In the genomic region with DNA sequence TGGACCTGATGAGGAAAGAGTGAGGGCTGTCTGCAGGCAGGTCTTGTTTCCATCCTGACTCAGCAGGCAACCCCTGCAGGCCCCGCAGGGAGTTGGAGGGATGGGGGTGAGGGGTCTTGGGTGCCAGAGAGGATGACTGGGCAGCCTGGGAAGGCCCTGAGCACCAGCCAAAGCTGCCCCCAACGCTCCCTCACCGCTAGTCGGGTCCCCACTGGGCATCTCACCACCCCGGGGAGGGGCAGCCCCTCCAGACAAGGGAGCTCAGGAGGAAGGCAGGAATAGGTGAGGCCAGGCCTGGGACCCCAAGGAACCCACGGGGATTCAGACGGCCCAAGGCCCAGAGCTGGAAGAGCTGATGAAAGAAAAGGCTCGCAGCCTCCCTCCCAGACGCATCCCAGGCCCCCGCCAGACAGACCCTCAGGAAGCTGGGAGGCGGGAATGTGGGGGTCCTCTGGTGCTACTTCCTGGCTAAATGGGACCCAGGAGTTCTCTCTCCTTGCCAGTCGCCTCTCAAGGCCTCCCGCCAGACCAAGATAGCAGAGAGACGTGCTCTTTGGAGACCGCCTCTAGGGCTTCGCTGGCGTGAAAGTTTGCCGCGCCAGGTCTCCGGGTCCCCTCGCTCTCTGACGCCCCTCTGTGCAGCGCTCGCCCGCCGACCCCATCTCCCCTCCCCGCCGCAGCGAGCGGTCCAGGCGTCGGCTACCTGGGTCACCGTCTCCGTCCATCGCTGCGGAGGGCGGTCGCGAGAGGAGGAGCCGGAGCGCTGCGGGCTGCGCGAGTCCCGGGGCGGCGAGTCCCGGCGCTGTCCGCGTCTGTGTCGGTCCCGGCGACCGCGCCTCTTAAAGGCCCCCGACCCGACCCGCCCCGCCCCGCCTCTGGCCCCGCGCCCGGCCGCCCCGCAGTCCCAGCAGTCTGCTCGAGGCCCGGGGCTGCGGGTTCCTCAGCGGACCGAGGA, we compare ENCODE assay signal across 9 cellular contexts. TPM values are rescaled to one million over a fixed set of nuclear protein-coding genes. Genes with fewer than 3 reads are reported as not detected.
A peak's percentile ranks its signal among the peaks of the same experiment; 100 is the strongest.
DNase-seq lines count a peak whose midpoint lies in the region; ATAC-seq and TF ChIP-seq lines count a peak whose summit lies in the region.
"Had no signal": no experiment of that assay in that cellular context is flagged by ENCODE, and none has a peak within 500 bp of the region (broad histone marks: within the 10 kb centered on the region; RNA-seq: fewer than 3 reads in every experiment).

A gene with protein sequence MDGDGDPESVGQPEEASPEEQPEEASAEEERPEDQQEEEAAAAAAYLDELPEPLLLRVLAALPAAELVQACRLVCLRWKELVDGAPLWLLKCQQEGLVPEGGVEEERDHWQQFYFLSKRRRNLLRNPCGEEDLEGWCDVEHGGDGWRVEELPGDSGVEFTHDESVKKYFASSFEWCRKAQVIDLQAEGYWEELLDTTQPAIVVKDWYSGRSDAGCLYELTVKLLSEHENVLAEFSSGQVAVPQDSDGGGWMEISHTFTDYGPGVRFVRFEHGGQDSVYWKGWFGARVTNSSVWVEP (minus strand): TSS at position 814 of the 955 bp plus-strand sequence. CDS start 89 bp downstream, at position 725.

- POLR2A ChIA-PET in naive thymus-derived CD8-positive, alpha-beta T cell (lab: Charles Lee), result interaction anchor here (1.3 to 7.3 kb wide), 5 partner anchors 10 to 594 kb away, joined by 4 to 70 read pairs (median 7); a partner anchor contains a TSS

- peaks cover 0 to 16% (median 0%) of the 10 kb centered on the region in 3 donors for H3K36me3 Mint-ChIP-seq in naive thymus-derived CD8-positive, alpha-beta T cell

- peak within 1 kb of the TSS; percentile 69 to 87 (median 74) for H3K4me3 Mint-ChIP-seq in naive thymus-derived CD8-positive, alpha-beta T cell

- H3F3A ChIP-seq in SU-DHL-6 (ENCODE audit: insufficient read depth), result no peaks in the 10 kb centered on the region

- H3K79me2 ChIP-seq in SU-DHL-6 (ENCODE audit: insufficient read depth, low read length), result no peaks in the 10 kb centered on the region

- H3K27ac Mint-ChIP-seq in naive thymus-derived CD8-positive, alpha-beta T cell, result peak within 1 kb of the TSS in 7 of 10 donors; percentile 10 to 88 (median 57)

- ATAC-seq in GM19467 (IDR thresholded peaks at IDR 0.05; ENCODE audit: unreplicated experiment), result peak; percentile 31
- peak; percentile 11 to 39 for ATAC-seq in naive thymus-derived CD8-positive, alpha-beta T cell
- ATAC-seq in GM21515 (IDR thresholded peaks at IDR 0.05; ENCODE audit: unreplicated experiment), result no peak

- H4K20me1 ChIP-seq in SU-DHL-6 (ENCODE audit: low read depth, low read length), result no peaks in the 10 kb centered on the region

- peak within 1 kb of the TSS; percentile 31 for H3K4me2 ChIP-seq in SU-DHL-6 (ENCODE audit: low read depth, low read length, poor library complexity, severe bottlenecking)

- TF ChIP-seq CTCF in SU-DHL-6 (IDR thresholded peaks at IDR 0.05; ENCODE audit: insufficient read depth, low read length, poor library complexity, severe bottlenecking) (no peak), epithelial cell of proximal tubule (conservative IDR thresholded peaks at IDR 0.05; ENCODE audit: low read depth, low read length) (no peak)

- H2AFZ ChIP-seq in SU-DHL-6 (ENCODE audit: low read depth, low read length, severe bottlenecking), result no peak within 1 kb of the TSS

- H3K9me3 Mint-ChIP-seq in naive thymus-derived CD8-positive, alpha-beta T cell, result no peaks in the 10 kb centered on the region

- H3K4me1 Mint-ChIP-seq in naive thymus-derived CD8-positive, alpha-beta T cell, result peaks cover 12 to 45% (median 36%) of the 10 kb centered on the region in 4 donors

- H3K9me3 ChIP-seq in SU-DHL-6 (ENCODE audit: insufficient read depth, low read length), result no peaks in the 10 kb centered on the region

- H3K36me3 ChIP-seq in SU-DHL-6 (ENCODE audit: low read length), result no peaks in the 10 kb centered on the region

- H3K4me3 ChIP-seq in SU-DHL-6 (ENCODE audit: insufficient read depth, low read length, poor library complexity, severe bottlenecking), result no peak within 1 kb of the TSS
- peak within 1 kb of the TSS; percentile 68 for H3K4me3 ChIP-seq in epithelial cell of proximal tubule (ENCODE audit: low read depth, low read length)

- H3K27me3 Mint-ChIP-seq in naive thymus-derived CD8-positive, alpha-beta T cell, result no peaks in the 10 kb centered on the region

- no peak within 1 kb of the TSS for H3K9ac ChIP-seq in SU-DHL-6 (ENCODE audit: low read length)

- H3K27me3 ChIP-seq in SU-DHL-6 (ENCODE audit: low read length), result no peaks in the 10 kb centered on the region

- no peak within 1 kb of the TSS for H3K27ac ChIP-seq in SU-DHL-6 (ENCODE audit: low read depth, low read length)

- no peaks in the 10 kb centered on the region for H3K9me2 ChIP-seq in SU-DHL-6 (replicated peaks; ENCODE audit: insufficient read depth, low read length)

- DNase-seq in AG08396 (ENCODE audit: low spot score) (peak; percentile 62), epithelial cell of proximal tubule (ENCODE audit: low read depth) (no peak), NCI-H524 (lab: John Stamatoyannopoulos, UW) (no peak)
- peak in 5 of 10 donors; percentile 21 to 57 (median 26) for DNase-seq in naive thymus-derived CD8-positive, alpha-beta T cell
- DNase-seq in stimulated activated CD4-positive, alpha-beta T cell treated with anti-CD3 and anti-CD28 coated beads, Interleukin-4, amount 100 ng/mL, for 24 hours, result no peak

RNA-seq across cellular contexts. Expression of the gene that starts here (rescaled TPM):
- total RNA-seq in epithelial cell of proximal tubule, result 0.51 and 6.5 TPM in 2 replicates
- total RNA-seq in naive thymus-derived CD8-positive, alpha-beta T cell, result 1 to 10 TPM; 2.5 to 3.8 TPM
- 1 to 10 TPM; 2.3 to 5.4 (median 3.6) TPM for polyA plus RNA-seq in naive thymus-derived CD8-positive, alpha-beta T cell
- total RNA-seq: myocyte had no signal
